8 cellular contexts compared by ENCODE assay signal in the genomic region with DNA sequence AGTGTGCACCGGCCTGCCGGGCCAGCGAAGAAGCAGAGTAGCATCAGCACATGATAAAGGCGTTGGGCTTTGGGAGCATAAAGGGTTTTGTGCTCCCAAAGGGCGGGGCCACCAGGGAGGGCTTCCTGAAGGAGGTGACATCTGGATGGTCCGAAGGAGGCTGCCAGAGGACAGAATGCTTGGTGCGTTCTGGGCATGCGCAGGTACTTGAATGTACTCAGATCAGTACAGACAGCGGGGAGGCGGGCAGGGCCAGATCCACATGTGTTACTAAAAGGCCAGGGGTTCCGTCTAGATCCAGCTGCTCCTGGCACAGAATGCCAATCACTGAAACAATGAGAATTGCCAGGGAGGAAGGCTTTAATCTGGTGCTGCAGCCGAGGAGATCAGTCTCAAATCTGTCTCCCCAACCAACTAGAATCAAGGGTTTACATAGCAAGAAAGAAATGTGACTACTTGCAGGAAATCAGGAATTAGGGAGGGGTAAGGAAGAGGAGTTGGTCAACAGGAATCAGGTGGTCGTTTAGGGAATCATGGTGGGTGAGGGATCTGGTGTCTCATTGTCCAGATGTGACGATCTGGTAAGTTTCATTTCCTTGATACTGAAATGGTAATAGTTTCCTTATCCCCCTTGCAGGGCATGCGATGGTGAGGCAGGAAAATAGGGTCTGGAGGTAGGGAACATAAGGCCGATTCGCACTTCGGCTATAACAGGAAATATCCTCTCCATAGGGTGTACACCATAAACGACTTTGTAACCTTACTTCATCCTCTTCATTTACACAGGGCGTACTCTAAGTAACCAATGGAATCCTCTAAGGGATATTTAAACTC. TPM values are rescaled to one million over a fixed set of nuclear protein-coding genes. Genes with fewer than 3 reads are reported as not detected.
DNase-seq lines count a peak whose midpoint lies in the region; ATAC-seq and TF ChIP-seq lines count a peak whose summit lies in the region.

A gene with protein sequence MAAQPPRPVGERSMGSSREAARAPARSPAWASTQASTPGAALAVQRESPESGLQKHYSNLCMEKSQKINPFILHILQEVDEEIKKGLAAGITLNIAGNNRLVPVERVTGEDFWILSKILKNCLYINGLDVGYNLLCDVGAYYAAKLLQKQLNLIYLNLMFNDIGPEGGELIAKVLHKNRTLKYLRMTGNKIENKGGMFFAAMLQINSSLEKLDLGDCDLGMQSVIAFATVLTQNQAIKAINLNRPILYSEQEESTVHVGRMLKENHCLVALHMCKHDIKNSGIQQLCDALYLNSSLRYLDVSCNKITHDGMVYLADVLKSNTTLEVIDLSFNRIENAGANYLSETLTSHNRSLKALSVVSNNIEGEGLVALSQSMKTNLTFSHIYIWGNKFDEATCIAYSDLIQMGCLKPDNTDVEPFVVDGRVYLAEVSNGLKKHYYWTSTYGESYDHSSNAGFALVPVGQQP (minus strand): TSS at position 61 of the 834 bp plus-strand sequence. CDS start 356 bp downstream, outside the sequence.
A gene (plus strand): TSS at position 27 of the 834 bp plus-strand sequence. CDS start 9,052 bp downstream, outside the sequence.

- intact Hi-C loops in PC-3 (cut with micrococcal nuclease): loop anchor here (5.0 kb wide), 1 partner anchor 41 kb away; a partner anchor contains a TSS
- intact Hi-C loops in activated T-helper 2 cell treated with anti-CD3 and anti-CD28 coated beads, Interferon-gamma antibody, Interleukin-2, Interleukin-4, amounts not matched to agents 10 μg/mL and 5 μg/mL and 100 μg/mL, durations not matched to agents 14 hours and 24 hours and 36 hours (cut with micrococcal nuclease): loop anchor here (1.0 to 5.0 kb wide), 5 partner anchors 40 to 368 kb away; a partner anchor contains a TSS

- peaks cover 15% of the 10 kb centered on the region; the same call in 1 of the 2 replicates for H3K4me1 ChIP-seq in PC-3 (ENCODE audit: insufficient read depth, low read length)
- H3K4me1 ChIP-seq in gastroesophageal sphincter: peaks cover 0 to 45% (median 11%) of the 10 kb centered on the region in 3 donors
- H3K4me1 ChIP-seq in neutrophil (ENCODE audit: control insufficient read depth in 1 of 2, insufficient read depth in 1 of 2, low read depth in 1 of 2, low read length in 1 of 2): peaks cover 29 to 31% of the 10 kb centered on the region in 2 experiments
- H3K4me1 ChIP-seq in suprapubic skin: peaks cover 26% of the 10 kb centered on the region

- H3K4me2 ChIP-seq in PC-3 (ENCODE audit: low read length): peak within 1 kb of the TSS; percentile 95

- H2AFZ ChIP-seq in PC-3 (ENCODE audit: low read length): peak within 1 kb of the TSS; percentile 85

- H3K9me3 Mint-ChIP-seq in activated T-helper 2 cell treated with anti-CD3 and anti-CD28 coated beads, Interferon-gamma antibody, Interleukin-2, Interleukin-4, amounts not matched to agents 10 μg/mL and 5 μg/mL and 100 μg/mL, durations not matched to agents 14 hours and 24 hours and 36 hours: peaks cover 24% of the 10 kb centered on the region

- CTCF ChIA-PET in PC-3 (lab: Charles Lee): no interaction called here

- H4K20me1 ChIP-seq in PC-3 (ENCODE audit: low read length): no peaks in the 10 kb centered on the region

- ATAC-seq in GM19455 (IDR thresholded peaks at IDR 0.05; ENCODE audit: unreplicated experiment) (peak; percentile 52), PC-3 (peak; percentile 73), gastroesophageal sphincter (peak; percentile 59)

- TF ChIP-seq POLR2A in gastroesophageal sphincter (IDR thresholded peaks at IDR 0.05): no peak
- no peak for TF ChIP-seq POLR2A in suprapubic skin (IDR thresholded peaks at IDR 0.05)

- H3K27ac ChIP-seq in PC-3 (ENCODE audit: low read length) (peak within 1 kb of the TSS; percentile 10; the same call in 1 of the 2 replicates), gastroesophageal sphincter (peak within 1 kb of the TSS; percentile 44 to 85 (median 79)), neutrophil (peak within 1 kb of the TSS; percentile 13), suprapubic skin (peak within 1 kb of the TSS; percentile 73)

- peak; percentile 65 for DNase-seq in CD1c-positive myeloid dendritic cell (ENCODE audit: extremely low spot score)
- DNase-seq in HS-5 (ENCODE audit: low read depth): peak; percentile 74
- DNase-seq in PC-3: peak; percentile 67
- peak; percentile 66 for DNase-seq in activated T-helper 2 cell treated with anti-CD3 and anti-CD28 coated beads, Interferon-gamma antibody, Interleukin-2, Interleukin-4, amounts not matched to agents 10 μg/mL and 5 μg/mL and 100 μg/mL, durations not matched to agents 14 hours and 24 hours and 36 hours (ENCODE audit: low spot score)
- peak; percentile 81 to 89 for DNase-seq in suprapubic skin (ENCODE audit: low spot score in 2 of 2)

- peak within 1 kb of the TSS; percentile 87 for H3K4me3 Mint-ChIP-seq in activated T-helper 2 cell treated with anti-CD3 and anti-CD28 coated beads, Interferon-gamma antibody, Interleukin-2, Interleukin-4, amounts not matched to agents 10 μg/mL and 5 μg/mL and 100 μg/mL, durations not matched to agents 14 hours and 24 hours and 36 hours (ENCODE audit: low read depth)

- POLR2A ChIA-PET in PC-3 (lab: Charles Lee; ENCODE audit: unreplicated experiment): interaction anchor here (0.6 kb wide), 1 partner anchor 144 kb away, joined by 3 read pairs; no protein-coding TSS in a partner anchor

- no peaks in the 10 kb centered on the region for H3K79me2 ChIP-seq in PC-3 (ENCODE audit: low read length)

- H3K4me3 ChIP-seq in PC-3 (ENCODE audit: low read length) (peak within 1 kb of the TSS; percentile 75), gastroesophageal sphincter (peak within 1 kb of the TSS; percentile 82 to 91), neutrophil (ENCODE audit: low read depth in 1 of 2, low read length in 1 of 2) (peak within 1 kb of the TSS; percentile 61 to 66), suprapubic skin (peak within 1 kb of the TSS; percentile 82)

- no peaks in the 10 kb centered on the region for H3F3A ChIP-seq in PC-3 (ENCODE audit: low read length, unreplicated experiment)

- peaks cover 35% of the 10 kb centered on the region for H3K4me1 Mint-ChIP-seq in activated T-helper 2 cell treated with anti-CD3 and anti-CD28 coated beads, Interferon-gamma antibody, Interleukin-2, Interleukin-4, amounts not matched to agents 10 μg/mL and 5 μg/mL and 100 μg/mL, durations not matched to agents 14 hours and 24 hours and 36 hours (ENCODE audit: low read depth)

- no peaks in the 10 kb centered on the region for H3K9me2 ChIP-seq in PC-3 (replicated peaks; ENCODE audit: low read length)

- peaks cover 14% of the 10 kb centered on the region for H3K36me3 Mint-ChIP-seq in activated T-helper 2 cell treated with anti-CD3 and anti-CD28 coated beads, Interferon-gamma antibody, Interleukin-2, Interleukin-4, amounts not matched to agents 10 μg/mL and 5 μg/mL and 100 μg/mL, durations not matched to agents 14 hours and 24 hours and 36 hours (ENCODE audit: low read depth)

- TF ChIP-seq EP300 in gastroesophageal sphincter (IDR thresholded peaks at IDR 0.05): no peak
- no peak for TF ChIP-seq EP300 in suprapubic skin (IDR thresholded peaks at IDR 0.05)

- no peak for TF ChIP-seq CTCF in PC-3 (conservative IDR thresholded peaks at IDR 0.05; ENCODE audit: low read depth, low read length)
- no peak for TF ChIP-seq CTCF in gastroesophageal sphincter (IDR thresholded peaks at IDR 0.05)
- no peak for TF ChIP-seq CTCF in neutrophil (IDR thresholded peaks at IDR 0.05)
- TF ChIP-seq CTCF in suprapubic skin (IDR thresholded peaks at IDR 0.05): no peak

- H3K27me3 Mint-ChIP-seq in activated T-helper 2 cell treated with anti-CD3 and anti-CD28 coated beads, Interferon-gamma antibody, Interleukin-2, Interleukin-4, amounts not matched to agents 10 μg/mL and 5 μg/mL and 100 μg/mL, durations not matched to agents 14 hours and 24 hours and 36 hours (ENCODE audit: low read depth): peaks cover 18% of the 10 kb centered on the region

- no TSS peak for BruUV-seq in PC-3 (replicated peaks; lab: Mats Ljungman, UMichigan)

- H3K27me3 ChIP-seq in PC-3 (ENCODE audit: low read length) (no peaks in the 10 kb centered on the region), gastroesophageal sphincter (no peaks in the 10 kb centered on the region), neutrophil (peaks cover 12% of the 10 kb centered on the region), suprapubic skin (no peaks in the 10 kb centered on the region)

- 37 to 55% methylated on average over 11 to 15 of the region's 20 CpGs for WGBS in gastroesophageal sphincter (ENCODE audit: low coverage in 1 of 2), 2 donors
- 35% methylated on average over 20 of the region's 20 CpGs for WGBS in suprapubic skin

- H3K9ac ChIP-seq in PC-3 (ENCODE audit: low read length): peak within 1 kb of the TSS; percentile 67

- no peaks in the 10 kb centered on the region for H3K36me3 ChIP-seq in PC-3 (ENCODE audit: low read depth, low read length)
- H3K36me3 ChIP-seq in gastroesophageal sphincter: no peaks in the 10 kb centered on the region
- H3K36me3 ChIP-seq in neutrophil: no peaks in the 10 kb centered on the region
- H3K36me3 ChIP-seq in suprapubic skin: no peaks in the 10 kb centered on the region

- H3K9me3 ChIP-seq in PC-3 (ENCODE audit: low read length) (no peaks in the 10 kb centered on the region), gastroesophageal sphincter (peaks cover 0 to 5% (median 0%) of the 10 kb centered on the region in 3 donors), neutrophil (no peaks in the 10 kb centered on the region), suprapubic skin (no peaks in the 10 kb centered on the region)

- H3K27ac Mint-ChIP-seq in activated T-helper 2 cell treated with anti-CD3 and anti-CD28 coated beads, Interferon-gamma antibody, Interleukin-2, Interleukin-4, amounts not matched to agents 10 μg/mL and 5 μg/mL and 100 μg/mL, durations not matched to agents 14 hours and 24 hours and 36 hours: peak within 1 kb of the TSS; percentile 95

RNA-seq across cellular contexts. Expression of the first gene that starts in this region (rescaled TPM):
- total RNA-seq in PC-3 (2014; rRNA removed) (1.8 and 3.8 TPM in 2 replicates), gastroesophageal sphincter (1 to 10 TPM; 3.1 to 7.9 (median 5.9) TPM), suprapubic skin (under 1 TPM; 0.34 to 0.89 (median 0.71) TPM)
- 5.6 and 5.9 TPM in 2 replicates for total RNA-seq in activated T-helper 2 cell treated with anti-CD3 and anti-CD28 coated beads, Interferon-gamma antibody, Interleukin-2, Interleukin-4, amounts not matched to agents 10 μg/mL and 5 μg/mL and 100 μg/mL, durations not matched to agents 14 hours and 24 hours and 36 hours

RNA-seq across cellular contexts. Expression of the second gene that starts in this region (rescaled TPM):
- total RNA-seq in PC-3 (2014; rRNA removed): 0.52 TPM in 1 of 2 replicates, not detected in the other
- 0.16 TPM in 2 replicates for total RNA-seq in activated T-helper 2 cell treated with anti-CD3 and anti-CD28 coated beads, Interferon-gamma antibody, Interleukin-2, Interleukin-4, amounts not matched to agents 10 μg/mL and 5 μg/mL and 100 μg/mL, durations not matched to agents 14 hours and 24 hours and 36 hours
- not detected for total RNA-seq in gastroesophageal sphincter
- total RNA-seq in suprapubic skin: not detected

Comparison
In these comparisons a context has a peak if more than half of its experiments do, and no peak if none do; other contexts are left out.
1. Peak in every context shown above with its lines: DNase-seq, ATAC-seq, H3K4me3 ChIP-seq and H3K27ac ChIP-seq.
2. Peak in DNase-seq, H3K4me3 ChIP-seq and H3K27ac ChIP-seq in suprapubic skin; RNA of the genes that start here not detected or under 1 TPM.
3. H3K27ac ChIP-seq: peak in every context shown above with its lines; median percentile 79 in gastroesophageal sphincter; 73 in suprapubic skin; 13 in neutrophil; 10 in PC-3.